Comparison of ENCODE assay signal across 9 cellular contexts in genomic region chrX:18574591-18574990, GRCh38.
DNase-seq lines count a peak whose midpoint lies in the region; ATAC-seq and TF ChIP-seq lines count a peak whose summit lies in the region.
"Had no signal": no experiment of that assay in that cellular context is flagged by ENCODE, and none has a peak within 500 bp of the region (broad histone marks: within the 10 kb centered on the region; RNA-seq: fewer than 3 reads in every experiment).

No MANE protein-coding gene starts in this region.

- peak; percentile 3 for DNase-seq in H4 (ENCODE audit: low spot score)
- DNase-seq in adipocyte (ENCODE audit: low read depth) = peak; percentile 66
- DNase-seq in heart left ventricle = peak in 4 of 5 donors; percentile 10 to 49 (median 36)
- DNase-seq in stromal cell of bone marrow (ENCODE audit: low read depth) = peak; percentile 56
- no peak for DNase-seq in DMS153 treated with DMSO at 0.1 percent for 48 hours (lab: John Stamatoyannopoulos, UW; ENCODE audit: unreplicated experiment)
- DNase-seq in NCI-H187 (lab: John Stamatoyannopoulos, UW) = no peak
- DNase-seq: stimulated activated naive CD4-positive, alpha-beta T cell treated with Interleukin-2 at 50 U/mL for 16 hours had no signal

- H3K4me3 ChIP-seq in adipocyte (ENCODE audit: low read length) (no peak overlapping the region), heart left ventricle (no peak overlapping the region)

- no peak overlapping the region for H3K9ac ChIP-seq in adipocyte (ENCODE audit: low read length)

- H3K27ac ChIP-seq in heart left ventricle = peak overlapping the region in 1 of 12 donors; percentile 13

- WGBS in heart left ventricle, 4 donors = 62 to 74% (median 70%) methylated on average over 3 of the region's 3 CpGs

- intact Hi-C loops in heart left ventricle (cut with DNase I) = loop anchor here in 1 of 10 donors (10.0 kb wide), 1 partner anchor 150 kb away; the partner anchor contains the start of gene CDKL5

- H3K9me3 ChIP-seq in adipocyte (ENCODE audit: control insufficient read depth, low read length) (no peaks in the 10 kb centered on the region), heart left ventricle (no peaks in the 10 kb centered on the region)

- ATAC-seq in heart left ventricle = peak; percentile 22 to 76 (median 69)
- ATAC-seq in GM21360 (IDR thresholded peaks at IDR 0.05; ENCODE audit: unreplicated experiment) = no peak
- ATAC-seq: activated naive CD4-positive, alpha-beta T cell treated with anti-CD3 and anti-CD28 coated beads, Interleukin-2, amount 50 U/mL, for 72 hours had no signal

- TF ChIP-seq POLR2A in heart left ventricle (IDR thresholded peaks at IDR 0.05) = no peak

- H3K27me3 ChIP-seq in adipocyte (replicated peaks; ENCODE audit: control insufficient read depth, insufficient read depth, low read length) (no peaks in the 10 kb centered on the region), heart left ventricle (no peaks in the 10 kb centered on the region)

- TF ChIP-seq CTCF in heart left ventricle (IDR thresholded peaks at IDR 0.05) = no peak

- no peaks in the 10 kb centered on the region for H3K36me3 ChIP-seq in adipocyte (ENCODE audit: control insufficient read depth, insufficient read depth, low read length, severe bottlenecking)
- no peaks in the 10 kb centered on the region for H3K36me3 ChIP-seq in heart left ventricle

- H3K4me1 ChIP-seq in adipocyte (ENCODE audit: control insufficient read depth, insufficient read depth, low read length) = peaks cover 3% of the 10 kb centered on the region
- peaks cover 0 to 13% (median 0%) of the 10 kb centered on the region in 12 donors for H3K4me1 ChIP-seq in heart left ventricle

Comparison
In these comparisons a context has a peak if more than half of its experiments do, and no peak if none do; other contexts are left out.
1. DNase-seq: peak in H4 (single experiment), adipocyte (single experiment), heart left ventricle (4 of 5) and stromal cell of bone marrow (single experiment); none in DMS153 treated with DMSO at 0.1 percent for 48 hours (single experiment) and NCI-H187 (0 of 2).